Comparison of ENCODE assay signal across 1 cellular context in genomic region chr2:15943378-15943851, GRCh38.
TF ChIP-seq lines count a peak whose summit lies in the region.

No MANE protein-coding gene starts in this region.

TF ChIP-seq in H1, 55 proteins besides CTCF, POLR2A, EP300 and RAD21 (continued from another document):
- TF ChIP-seq PHF8 (conservative IDR thresholded peaks at IDR 0.05; ENCODE audit: low read depth, low read length) (no peak), NANOG (IDR thresholded peaks at IDR 0.05; ENCODE audit: insufficient read depth, low read depth, low read length, poor library complexity, severe bottlenecking) (peak; percentile 74), TEAD4 (IDR thresholded peaks at IDR 0.05; ENCODE audit: low read depth, low read length) (peak; percentile 6; the same call in 1 of the 2 replicates), ASH2L (IDR thresholded peaks at IDR 0.05; ENCODE audit: low read length) (peak; percentile 28), RFX5 (IDR thresholded peaks at IDR 0.05; ENCODE audit: borderline replicate concordance, low read depth, low read length) (no peak), KDM4A (IDR thresholded peaks at IDR 0.05; ENCODE audit: low read depth, low read length, severe bottlenecking) (no peak), ZNF274 (IDR thresholded peaks at IDR 0.05; ENCODE audit: borderline replicate concordance, extremely low read depth, low read length) (no peak), MAFK (IDR thresholded peaks at IDR 0.05; ENCODE audit: low read depth, low read length) (no peak), RBBP5 (IDR thresholded peaks at IDR 0.05; ENCODE audit: borderline replicate concordance, low read depth, low read length) (no peak), SIN3A (conservative IDR thresholded peaks at IDR 0.05 in 1 of 2, IDR thresholded peaks at IDR 0.05 in 1 of 2; ENCODE audit: low read depth in 1 of 2, low read length in 2 of 2) (peak in 1 of 2 experiments; percentile 79; a peak in 1 of 4 replicates), CTBP2 (IDR thresholded peaks at IDR 0.05; ENCODE audit: borderline replicate concordance, insufficient read depth, insufficient read length, low read length) (no peak), SP4 (IDR thresholded peaks at IDR 0.05; ENCODE audit: low read length) (no peak)
